ENCODE assay signal across 8 cellular contexts in the genomic region with DNA sequence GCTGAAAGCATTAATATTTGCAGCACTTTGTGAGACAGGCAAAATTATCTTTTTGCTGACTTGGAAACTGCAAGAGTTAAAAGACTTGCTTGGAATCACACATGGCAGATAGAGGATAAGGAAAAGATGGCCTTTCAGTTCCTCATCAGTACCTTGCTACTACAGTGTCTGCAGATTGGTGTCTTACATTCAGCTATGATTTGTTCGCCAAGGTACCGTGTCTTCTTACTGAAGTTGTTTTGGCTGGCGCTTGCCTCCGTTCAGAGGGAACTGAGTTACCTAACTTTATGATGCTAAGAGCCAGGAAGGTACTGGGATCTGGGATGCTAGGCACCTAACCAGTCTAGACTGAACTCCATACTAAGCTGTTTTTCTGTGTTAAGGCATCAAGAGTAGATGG. TPM values are rescaled to one million over a fixed set of nuclear protein-coding genes. Genes with fewer than 3 reads are reported as not detected.
A peak's percentile ranks its signal among the peaks of the same experiment; 100 is the strongest.
DNase-seq lines count a peak whose midpoint lies in the region; ATAC-seq and TF ChIP-seq lines count a peak whose summit lies in the region.

No MANE protein-coding gene starts in this region.

- H3K4me1 ChIP-seq in HUES48 (ENCODE audit: control insufficient read depth, insufficient read depth, low read length) (peaks cover 16% of the 10 kb centered on the region), body of pancreas (peaks cover 60% of the 10 kb centered on the region)

- no peak for TF ChIP-seq CTCF in astrocyte of the spinal cord (IDR thresholded peaks at IDR 0.05; ENCODE audit: low read depth, low read length)
- no peak for TF ChIP-seq CTCF in mesothelial cell of epicardium (IDR thresholded peaks at IDR 0.05; ENCODE audit: unreplicated experiment)
- TF ChIP-seq CTCF in body of pancreas (IDR thresholded peaks at IDR 0.05), result no peak

- no peak for ATAC-seq in body of pancreas

- H3K4me3 ChIP-seq in GM08714 (ENCODE audit: low read length), result peak overlapping the region; percentile 88
- H3K4me3 ChIP-seq in HUES48 (ENCODE audit: low read depth, low read length), result peak overlapping the region; percentile 81
- peak overlapping the region; percentile 86 for H3K4me3 ChIP-seq in astrocyte of the spinal cord (ENCODE audit: low read depth, low read length)
- no peak overlapping the region for H3K4me3 ChIP-seq in body of pancreas

- H3K27me3 ChIP-seq in HUES48 (ENCODE audit: control insufficient read depth, insufficient read depth, low read length) (no peaks in the 10 kb centered on the region), body of pancreas (no peaks in the 10 kb centered on the region)

- no peaks in the 10 kb centered on the region for H3K9me3 Mint-ChIP-seq in mesothelial cell of epicardium

- WGBS in body of pancreas, 2 donors, result 14 to 25% methylated on average over 4 of the region's 4 CpGs

- H3K9ac ChIP-seq in HUES48 (ENCODE audit: low read depth, low read length), result no peak overlapping the region

- H3K4me1 Mint-ChIP-seq in mesothelial cell of epicardium, result peaks cover 28% of the 10 kb centered on the region

- H3K9me3 ChIP-seq in HUES48 (ENCODE audit: control insufficient read depth, insufficient read depth, low read length), result no peaks in the 10 kb centered on the region
- H3K9me3 ChIP-seq in body of pancreas, result no peaks in the 10 kb centered on the region

- H3K36me3 Mint-ChIP-seq in mesothelial cell of epicardium, result no peaks in the 10 kb centered on the region

- DNase-seq in astrocyte of the spinal cord (ENCODE audit: low read depth, low spot score) (peak; percentile 25), mesothelial cell of epicardium (ENCODE audit: low spot score in 2 of 2, unreplicated experiment in 2 of 2) (no peak), HUDEP-2 (lab: John Stamatoyannopoulos, UW; ENCODE audit: unreplicated experiment in 76 of 76) (no peak), NCI-H526 treated with DMSO at 0.1 percent for 48 hours (lab: John Stamatoyannopoulos, UW) (no peak), body of pancreas (no peak), GF-D8 (lab: John Stamatoyannopoulos, UW) (no peak)

- in situ Hi-C loops in astrocyte of the spinal cord (cut with HindIII; ENCODE audit: low sequenced_read_pairs), result no loop called here

- H3K27ac Mint-ChIP-seq in mesothelial cell of epicardium, result peak overlapping the region; percentile 64

- H3K4me3 Mint-ChIP-seq in mesothelial cell of epicardium, result peak overlapping the region; percentile 87

- no peak for TF ChIP-seq POLR2A in body of pancreas (IDR thresholded peaks at IDR 0.05)

- no peaks in the 10 kb centered on the region for H3K27me3 Mint-ChIP-seq in mesothelial cell of epicardium (ENCODE audit: low read depth)

- H3K36me3 ChIP-seq in HUES48 (ENCODE audit: control insufficient read depth, insufficient read depth, low read length), result peaks cover 14% of the 10 kb centered on the region; the same call in 1 of the 2 replicates
- H3K36me3 ChIP-seq in body of pancreas (replicated peaks in 1 of 2; ENCODE audit: insufficient read depth in 1 of 2, low read depth in 2 of 2), result no peaks in the 10 kb centered on the region

- no peak overlapping the region for H3K27ac ChIP-seq in HUES48 (ENCODE audit: low read depth, low read length)
- H3K27ac ChIP-seq in body of pancreas, result peak overlapping the region in 1 of 4 donors; percentile 37

- intact Hi-C loops in body of pancreas (cut with DNase I), result no loop called here

RNA-seq across cellular contexts. Expression of a gene that starts 2.3 kb away (rescaled TPM):
- total RNA-seq in mesothelial cell of epicardium (116 to 122 TPM (median 118 TPM) in 3 replicates), body of pancreas (10 to 100 TPM; 56.8 to 58.7 TPM)

RNA-seq across cellular contexts. Expression of a gene that starts 32.2 kb away (rescaled TPM):
- total RNA-seq in mesothelial cell of epicardium (35.1 to 37.7 TPM (median 35.8 TPM) in 3 replicates), body of pancreas (10 to 100 TPM in 1 of 2 donors, 1 to 10 TPM in 1; 7.3 to 16.2 TPM)

RNA-seq across cellular contexts. Expression of a gene that starts 36.6 kb away (rescaled TPM):
- total RNA-seq in mesothelial cell of epicardium (62.9 to 67.6 TPM (median 65.0 TPM) in 3 replicates), body of pancreas (100 to 1,000 TPM in 1 of 2 donors, 10 to 100 TPM in 1; 70.5 to 171 TPM)

RNA-seq across cellular contexts. Expression of a gene that starts 59.8 kb away (rescaled TPM):
- total RNA-seq in mesothelial cell of epicardium (185 to 192 TPM (median 186 TPM) in 3 replicates), body of pancreas (10 to 100 TPM; 55.7 to 81.5 TPM)

Comparison
In these comparisons a context has a peak if more than half of its experiments do, and no peak if none do; other contexts are left out.
1. H3K4me3 ChIP-seq: peak in GM08714 (single experiment), HUES48 (single experiment) and astrocyte of the spinal cord (single experiment); none in body of pancreas (0 of 2).